ENCODE assay signal across 8 cellular contexts in the genomic region with DNA sequence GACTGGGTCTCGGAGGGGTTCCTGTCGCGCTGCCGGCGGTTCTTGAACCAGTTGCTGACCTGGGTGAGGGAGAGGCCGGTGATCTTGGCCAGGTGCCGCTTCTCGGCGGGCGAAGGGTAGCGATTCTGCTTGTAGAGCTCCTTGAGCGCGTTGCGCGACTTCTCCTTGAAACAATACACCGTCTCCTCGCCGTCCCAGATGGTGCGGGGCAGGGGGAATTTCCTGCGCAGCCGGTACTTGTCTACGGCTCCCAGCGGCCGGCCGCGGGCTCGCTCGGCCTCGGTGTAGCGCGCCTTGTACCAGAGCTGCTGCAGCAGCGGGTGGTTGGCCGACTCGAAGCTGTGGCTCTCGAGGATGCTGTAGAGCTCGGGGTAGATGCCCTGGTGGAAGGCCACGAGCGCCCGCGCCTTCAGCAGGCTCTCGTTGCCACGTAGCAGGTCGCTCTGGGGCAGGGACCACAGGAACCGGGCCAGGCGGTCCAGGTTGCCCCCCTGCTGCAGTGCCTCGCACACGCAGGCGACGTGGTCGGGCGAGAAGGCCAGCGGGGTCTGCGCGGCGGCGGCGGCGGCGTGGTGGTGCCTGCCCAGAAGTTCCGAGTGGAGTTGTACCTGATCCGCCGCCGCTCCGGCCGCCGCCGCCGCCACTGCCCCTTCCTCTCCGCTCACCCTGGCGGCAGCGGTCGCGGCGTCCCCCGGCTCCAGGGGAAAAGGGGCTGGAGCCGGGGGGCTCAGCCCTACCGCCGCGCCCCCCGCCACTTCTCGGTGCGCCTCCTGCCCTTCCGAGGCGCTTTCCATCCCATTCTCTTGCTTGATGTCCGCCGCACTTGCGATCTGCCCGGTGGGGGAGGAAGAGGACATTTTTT. TPM values are rescaled to one million over a fixed set of nuclear protein-coding genes. Genes with fewer than 3 reads are reported as not detected.
DNase-seq lines count a peak whose midpoint lies in the region; ATAC-seq and TF ChIP-seq lines count a peak whose summit lies in the region.

No MANE protein-coding gene starts in this region.

- DNase-seq in A172 (ENCODE audit: low spot score) = peak; percentile 6
- DNase-seq in GM12865 (ENCODE audit: low read depth) = peak; percentile 49
- DNase-seq in SK-N-MC (ENCODE audit: low read depth, low spot score) = no peak
- peak; percentile 64 for DNase-seq in MCF 10A (ENCODE audit: unreplicated experiment)
- peak; percentile 84 for DNase-seq in iris pigment epithelial cell (ENCODE audit: low read depth)
- peak; percentile 80 for DNase-seq in spleen
- DNase-seq in GDM1 (lab: John Stamatoyannopoulos, UW) = no peak

- TF ChIP-seq CTCF in GM12865 (IDR thresholded peaks at IDR 0.05; ENCODE audit: insufficient read depth, low read depth, low read length, missing control alignments) (no peak), MCF 10A (IDR thresholded peaks at IDR 0.05; ENCODE audit: unreplicated experiment) (no peak), spleen (IDR thresholded peaks at IDR 0.05 in 8 of 11, conservative IDR thresholded peaks at IDR 0.05 in 3 of 11) (no peak)

- ATAC-seq in HG03342 (IDR thresholded peaks at IDR 0.05; ENCODE audit: unreplicated experiment) = peak; percentile 44

- no peak for TF ChIP-seq POLR2A in spleen (IDR thresholded peaks at IDR 0.05)

- H3K27ac Mint-ChIP-seq in MCF 10A (ENCODE audit: low read depth, unreplicated experiment) = peak overlapping the region; percentile 80

- H3K27ac ChIP-seq in SK-N-MC = no peak overlapping the region
- no peak overlapping the region for H3K27ac ChIP-seq in spleen

- POLR2A ChIA-PET in MCF 10A (lab: Yijun Ruan, JAX) = interaction anchor here (0.6 to 4.3 kb wide), 11 partner anchors 10 to 466 kb away, joined by 3 to 45 read pairs (median 7); partner anchors contain the start of genes MNAT1, SLC38A6 and TRMT5

- no peaks in the 10 kb centered on the region for H3K4me1 Mint-ChIP-seq in MCF 10A (ENCODE audit: insufficient read depth, unreplicated experiment)

- peaks cover 7% of the 10 kb centered on the region for H3K36me3 Mint-ChIP-seq in MCF 10A (ENCODE audit: insufficient read depth, unreplicated experiment)

- H3K27me3 Mint-ChIP-seq in MCF 10A (ENCODE audit: insufficient read depth, unreplicated experiment) = no peaks in the 10 kb centered on the region

- H3K4me1 ChIP-seq in spleen = peaks cover 13 to 38% (median 35%) of the 10 kb centered on the region in 6 donors

- H3K9me3 ChIP-seq in SK-N-MC (ENCODE audit: low read depth, low read length) = no peaks in the 10 kb centered on the region
- H3K9me3 ChIP-seq in spleen = no peaks in the 10 kb centered on the region

- intact Hi-C loops in MCF 10A (cut with micrococcal nuclease) (loop anchor here (1.0 to 5.0 kb wide), 5 partner anchors 99 to 529 kb away; partner anchors contain the start of genes SLC38A6 and TRMT5), spleen (cut with DNase I; ENCODE audit: low total_unique reads) (no loop called here)

- BruUV-seq in MCF 10A (replicated peaks; lab: Mats Ljungman, UMichigan) = TSS peak; percentile 26

- H3K4me3 ChIP-seq in GM12865 (ENCODE audit: low read depth, low read length) (peak overlapping the region; percentile 72), SK-N-MC (peak overlapping the region; percentile 87), spleen (peak overlapping the region; percentile 45 to 80 (median 62))

- CTCF ChIA-PET in MCF 10A (lab: Yijun Ruan, JAX) = interaction anchor here (0.6 to 3.5 kb wide), 4 partner anchors 10 to 483 kb away, joined by 3 to 15 read pairs (median 4); partner anchors contain the start of gene MNAT1

- peak overlapping the region; percentile 80 for H3K9ac ChIP-seq in SK-N-MC (ENCODE audit: insufficient read length)

- no peaks in the 10 kb centered on the region for H3K9me3 Mint-ChIP-seq in MCF 10A (ENCODE audit: unreplicated experiment)

- peak overlapping the region; percentile 91 for H3K4me3 Mint-ChIP-seq in MCF 10A (ENCODE audit: unreplicated experiment)

- 0 to 2% (median 1%) methylated on average over 49 to 88 of the region's 88 CpGs for WGBS in spleen, 5 donors

- H3K36me3 ChIP-seq in SK-N-MC (ENCODE audit: insufficient read depth, low read length) (peaks cover 8% of the 10 kb centered on the region; the same call in 1 of the 2 replicates), spleen (no peaks in the 10 kb centered on the region)

- H3K27me3 ChIP-seq in spleen (replicated peaks in 1 of 7) = peaks cover 4 to 100% (median 80%) of the 10 kb centered on the region in 7 donors

RNA-seq across cellular contexts. Expression of gene SIX4, which starts 0.7 kb away (rescaled TPM):
- 6.5 and 7.5 TPM in 2 replicates for total RNA-seq in A172 (2014; rRNA removed; shearing (Covaris generic))
- total RNA-seq in MCF 10A (2022) (12.9 and 13.6 TPM in 2 replicates), spleen (under 1 TPM in 3 of 7 donors, not detected in 4; 0.34 to 0.51 (median 0.39) TPM)
- under 1 TPM; 0.03 to 0.05 (median 0.04) TPM for polyA plus RNA-seq in spleen

RNA-seq across cellular contexts. Expression of gene MNAT1, which starts 11.1 kb away (rescaled TPM):
- total RNA-seq in A172 (2014; rRNA removed; shearing (Covaris generic)) = 29.7 and 39.6 TPM in 2 replicates
- 45.2 and 57.5 TPM in 2 replicates for total RNA-seq in MCF 10A (2022)
- total RNA-seq in spleen = 10 to 100 TPM; 20.4 to 34.3 (median 27.5) TPM
- polyA plus RNA-seq in spleen = 10 to 100 TPM; 11.9 to 13.8 (median 13.3) TPM

Comparison
In these comparisons a context has a peak if more than half of its experiments do, and no peak if none do; other contexts are left out.
1. DNase-seq: peak in A172 (single experiment), GM12865 (single experiment), MCF 10A (single experiment), iris pigment epithelial cell (single experiment) and spleen (single experiment); none in SK-N-MC (single experiment) and GDM1 (single experiment).
2. Peak in every context shown above with its lines, with median percentiles within 50 percentile points of each other: H3K4me3 ChIP-seq.